ENCODE assay signal across 2 cellular contexts in genomic region chr5:177724858-177725257, GRCh38. TPM values are rescaled to one million over a fixed set of nuclear protein-coding genes. Genes with fewer than 3 reads are reported as not detected.
"Had no signal": no experiment of that assay in that cellular context is flagged by ENCODE, and none has a peak within 500 bp of the region (broad histone marks: within the 10 kb centered on the region; RNA-seq: fewer than 3 reads in every experiment).

No MANE protein-coding gene starts in this region.

RNA-seq across cellular contexts. Expression of gene FAM153A, which starts 57.8 kb away (rescaled TPM):
- total RNA-seq: ascending aorta, astrocyte had no signal
